In genomic region chr3:51974963-51975856, GRCh38 we compare ENCODE assay signal across 1 cellular context.
TF ChIP-seq lines count a peak whose summit lies in the region.

Gene ABHD14A (plus strand): TSS chr3:51975064. CDS start chr3:51975136, 72 bp downstream.

TF ChIP-seq in HepG2, 621 proteins besides CTCF, POLR2A, EP300 and RAD21 (continued from another document):
- TF ChIP-seq ZNF605 (CRISPR knock-in tag; IDR thresholded peaks at IDR 0.05) (peak; percentile 82; the same call in 1 of the 2 replicates), HNRNPLL (IDR thresholded peaks at IDR 0.05; ENCODE audit: low read depth, low read length, poor library complexity, severe bottlenecking) (peak; percentile 72), HMG20B (CRISPR knock-in tag; conservative IDR thresholded peaks at IDR 0.05) (no peak), ZNF720 (CRISPR knock-in tag; IDR thresholded peaks at IDR 0.05) (no peak), ZNF20 (CRISPR knock-in tag; IDR thresholded peaks at IDR 0.05) (0 out of 2 replicates have a peak, but pooled peaks have one; percentile 47), PRMT3 (CRISPR knock-in tag; IDR thresholded peaks at IDR 0.05; ENCODE audit: borderline replicate concordance, low read depth) (no peak), AKAP8 (CRISPR knock-in tag; IDR thresholded peaks at IDR 0.05) (peak; percentile 76; the same call in 1 of the 2 replicates), ZNF576 (CRISPR knock-in tag; IDR thresholded peaks at IDR 0.05) (no peak), ZBTB7B (CRISPR knock-in tag; IDR thresholded peaks at IDR 0.05) (no peak), ZNF713 (CRISPR knock-in tag; IDR thresholded peaks at IDR 0.05) (no peak), TEF (CRISPR knock-in tag; IDR thresholded peaks at IDR 0.05) (no peak), NONO (IDR thresholded peaks at IDR 0.05) (no peak), NONO (CRISPR knock-in tag; conservative IDR thresholded peaks at IDR 0.05) (peak; percentile 53), AGO1 (IDR thresholded peaks at IDR 0.05; ENCODE audit: low read depth, low read length, poor library complexity, severe bottlenecking) (peak; percentile 74), SP5 (CRISPR knock-in tag; IDR thresholded peaks at IDR 0.05; ENCODE audit: borderline replicate concordance, low read depth) (0 out of 2 replicates have a peak, but pooled peaks have one; percentile 36), ZFY (CRISPR knock-in tag; IDR thresholded peaks at IDR 0.05) (peak; percentile 75)
- TF ChIP-seq, protein P1, sequence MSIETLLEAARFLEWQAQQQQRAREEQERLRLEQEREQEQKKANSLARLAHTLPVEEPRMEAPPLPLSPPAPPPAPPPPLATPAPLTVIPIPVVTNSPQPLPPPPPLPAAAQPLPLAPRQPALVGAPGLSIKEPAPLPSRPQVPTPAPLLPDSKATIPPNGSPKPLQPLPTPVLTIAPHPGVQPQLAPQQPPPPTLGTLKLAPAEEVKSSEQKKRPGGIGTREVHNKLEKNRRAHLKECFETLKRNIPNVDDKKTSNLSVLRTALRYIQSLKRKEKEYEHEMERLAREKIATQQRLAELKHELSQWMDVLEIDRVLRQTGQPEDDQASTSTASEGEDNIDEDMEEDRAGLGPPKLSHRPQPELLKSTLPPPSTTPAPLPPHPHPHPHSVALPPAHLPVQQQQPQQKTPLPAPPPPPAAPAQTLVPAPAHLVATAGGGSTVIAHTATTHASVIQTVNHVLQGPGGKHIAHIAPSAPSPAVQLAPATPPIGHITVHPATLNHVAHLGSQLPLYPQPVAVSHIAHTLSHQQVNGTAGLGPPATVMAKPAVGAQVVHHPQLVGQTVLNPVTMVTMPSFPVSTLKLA (IDR thresholded peaks at IDR 0.05) = no peak
TF ChIP-seq in HepG2: peak in this region for 93.
